Comparison of ENCODE assay signal across 8 cellular contexts in the genomic region with DNA sequence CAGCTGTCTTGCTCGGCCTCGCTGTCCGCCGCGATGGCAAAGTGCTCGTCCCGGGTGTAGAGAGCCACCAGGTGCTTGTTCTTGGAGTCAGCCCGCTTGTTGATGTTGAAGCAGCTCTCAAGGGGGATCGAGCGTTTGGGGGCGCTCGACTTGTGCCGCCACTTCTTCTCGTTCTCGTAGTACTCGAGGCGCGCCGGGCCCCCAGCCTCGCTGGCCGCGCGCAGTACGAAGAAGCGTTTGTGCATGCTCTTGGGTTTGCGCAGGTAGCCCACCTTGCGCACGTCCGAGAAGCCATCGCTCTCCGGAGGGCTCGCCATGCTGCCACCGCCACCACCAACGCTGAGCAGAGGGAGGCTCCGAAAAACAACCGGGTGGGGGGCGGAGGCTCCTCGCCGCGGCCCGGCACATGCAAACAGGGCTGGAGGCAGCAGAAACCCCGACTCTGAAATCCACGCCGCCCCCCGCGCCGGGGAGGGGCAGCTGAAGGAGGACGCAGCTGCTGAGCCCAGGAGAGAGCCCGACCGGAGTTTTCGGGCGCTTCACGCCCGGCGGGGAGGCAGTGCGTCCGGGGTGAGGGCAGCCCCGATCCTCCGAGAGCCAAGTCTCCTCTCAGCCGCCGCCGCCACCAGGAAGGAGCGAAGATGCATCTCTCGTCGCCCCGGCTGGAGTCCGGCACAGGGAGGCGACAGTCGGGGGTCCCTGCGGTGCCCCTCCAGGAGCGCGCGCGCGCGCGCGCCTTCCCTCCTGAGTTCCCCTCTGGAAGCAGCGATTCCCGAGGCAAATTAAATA. TPM values are rescaled to one million over a fixed set of nuclear protein-coding genes. Genes with fewer than 3 reads are reported as not detected.
DNase-seq lines count a peak whose midpoint lies in the region; ATAC-seq and TF ChIP-seq lines count a peak whose summit lies in the region.

No MANE protein-coding gene starts in this region.

- H3K9me3 ChIP-seq in HUES64 (ENCODE audit: insufficient read depth, low read depth, low read length) (no peaks in the 10 kb centered on the region), muscle layer of colon (ENCODE audit: low read length) (no peaks in the 10 kb centered on the region), thymus (ENCODE audit: control insufficient read depth) (peaks cover 1% of the 10 kb centered on the region)

- H3K4me3 Mint-ChIP-seq in activated CD8-positive, alpha-beta T cell treated with anti-CD3 and anti-CD28 coated beads, Interleukin-2, amount 10 ng/mL, durations not matched to agents 7 days and 5 days, result peak overlapping the region; percentile 87

- 2% methylated on average over 80 of the region's 80 CpGs for WGBS in HUES64
- 1% methylated on average over 80 of the region's 80 CpGs for WGBS in thymus

- no peaks in the 10 kb centered on the region for H3K27me3 ChIP-seq in HUES64 (ENCODE audit: insufficient read depth, low read length)
- no peaks in the 10 kb centered on the region for H3K27me3 ChIP-seq in muscle layer of colon (ENCODE audit: control insufficient read depth in 1 of 2, insufficient read depth in 2 of 2, low read length in 2 of 2)
- peaks cover 4% of the 10 kb centered on the region for H3K27me3 ChIP-seq in thymus (ENCODE audit: control insufficient read depth, insufficient read depth)

- H3K36me3 ChIP-seq in HUES64 (ENCODE audit: insufficient read depth, low read length) (peaks cover 42% of the 10 kb centered on the region), muscle layer of colon (ENCODE audit: insufficient read depth, low read length) (peaks cover 10% of the 10 kb centered on the region), thymus (ENCODE audit: control insufficient read depth, insufficient read depth) (peaks cover 29% of the 10 kb centered on the region)

- peaks cover 61% of the 10 kb centered on the region for H3K4me1 Mint-ChIP-seq in activated CD8-positive, alpha-beta T cell treated with anti-CD3 and anti-CD28 coated beads, Interleukin-2, amount 10 ng/mL, durations not matched to agents 7 days and 5 days (ENCODE audit: low read depth)

- H3K9ac ChIP-seq in HUES64 (ENCODE audit: low read depth, low read length) (peak overlapping the region; percentile 74), muscle layer of colon (ENCODE audit: low read length) (peak overlapping the region; percentile 71)

- peak overlapping the region; percentile 76 for H3K4me3 ChIP-seq in HUES64 (ENCODE audit: low read length)
- peak overlapping the region; percentile 62 for H3K4me3 ChIP-seq in epithelial cell of proximal tubule (ENCODE audit: low read depth, low read length)
- H3K4me3 ChIP-seq in muscle layer of colon (ENCODE audit: low read depth in 1 of 2, low read length in 2 of 2), result peak overlapping the region; percentile 83 to 96
- H3K4me3 ChIP-seq in thymus (ENCODE audit: low read length), result peak overlapping the region; percentile 87

- CTCF ChIA-PET in activated CD8-positive, alpha-beta T cell treated with anti-CD3 and anti-CD28 coated beads, Interleukin-2, amount 10 ng/mL, durations not matched to agents 7 days and 5 days (lab: Charles Lee), result interaction anchor here (0.6 to 3.7 kb wide), 21 partner anchors 9 to 1835 kb away, joined by 3 to 36 read pairs (median 6); a partner anchor contains a TSS

- H3K27ac Mint-ChIP-seq in activated CD8-positive, alpha-beta T cell treated with anti-CD3 and anti-CD28 coated beads, Interleukin-2, amount 10 ng/mL, durations not matched to agents 7 days and 5 days, result peak overlapping the region; percentile 87

- POLR2A ChIA-PET in activated CD8-positive, alpha-beta T cell treated with anti-CD3 and anti-CD28 coated beads, Interleukin-2, amount 10 ng/mL, durations not matched to agents 7 days and 5 days (lab: Charles Lee), result interaction anchor here (0.6 to 3.3 kb wide), 4 partner anchors 8 to 43 kb away, joined by 4 to 25 read pairs (median 6); a partner anchor contains a TSS

- peak; percentile 76 for DNase-seq in activated CD8-positive, alpha-beta T cell treated with anti-CD3 and anti-CD28 coated beads, Interleukin-2, amount 10 ng/mL, durations not matched to agents 7 days and 5 days
- DNase-seq in epithelial cell of proximal tubule (ENCODE audit: low read depth), result no peak
- no peak for DNase-seq in NK-92 (lab: John Stamatoyannopoulos, UW; ENCODE audit: unreplicated experiment)

- H3K9me3 Mint-ChIP-seq in activated CD8-positive, alpha-beta T cell treated with anti-CD3 and anti-CD28 coated beads, Interleukin-2, amount 10 ng/mL, durations not matched to agents 7 days and 5 days (ENCODE audit: insufficient read depth), result no peaks in the 10 kb centered on the region

- H3K4me1 ChIP-seq in HUES64 (ENCODE audit: insufficient read depth, low read length) (peaks cover 23% of the 10 kb centered on the region), muscle layer of colon (ENCODE audit: insufficient read depth, low read length) (peaks cover 31% of the 10 kb centered on the region), thymus (ENCODE audit: control insufficient read depth, insufficient read depth, low read length) (peaks cover 28% of the 10 kb centered on the region)

- H3K36me3 Mint-ChIP-seq in activated CD8-positive, alpha-beta T cell treated with anti-CD3 and anti-CD28 coated beads, Interleukin-2, amount 10 ng/mL, durations not matched to agents 7 days and 5 days (ENCODE audit: low read depth), result peaks cover 24% of the 10 kb centered on the region

- peaks cover 5% of the 10 kb centered on the region for H3K27me3 Mint-ChIP-seq in activated CD8-positive, alpha-beta T cell treated with anti-CD3 and anti-CD28 coated beads, Interleukin-2, amount 10 ng/mL, durations not matched to agents 7 days and 5 days (ENCODE audit: low read depth)

- no peak for TF ChIP-seq CTCF in C4-2B (conservative IDR thresholded peaks at IDR 0.05)
- TF ChIP-seq CTCF in epithelial cell of proximal tubule (conservative IDR thresholded peaks at IDR 0.05; ENCODE audit: low read depth, low read length), result peak; percentile 24

- peak overlapping the region; percentile 80 for H3K27ac ChIP-seq in C4-2B
- H3K27ac ChIP-seq in HUES64 (ENCODE audit: low read depth, low read length), result peak overlapping the region; percentile 53
- peak overlapping the region; percentile 88 for H3K27ac ChIP-seq in muscle layer of colon (ENCODE audit: low read depth, low read length)
- peak overlapping the region; percentile 97 for H3K27ac ChIP-seq in thymus (ENCODE audit: low read depth)

- ATAC-seq in GM19455 (IDR thresholded peaks at IDR 0.05; ENCODE audit: unreplicated experiment), result peak; percentile 28
- ATAC-seq in activated CD8-positive, alpha-beta T cell treated with anti-CD3 and anti-CD28 coated beads, Interleukin-2, amount 10 ng/mL, durations not matched to agents 7 days and 5 days, result peak; percentile 47

RNA-seq across cellular contexts. Expression of a gene that starts 1.0 kb away (rescaled TPM):
- 10.6 TPM for polyA plus RNA-seq in HUES64 (2013, experiment 1 of 2)
- 11.2 TPM for polyA plus RNA-seq in HUES64 (2013, experiment 2 of 2)
- total RNA-seq in activated CD8-positive, alpha-beta T cell treated with anti-CD3 and anti-CD28 coated beads, Interleukin-2, amount 10 ng/mL, durations not matched to agents 7 days and 5 days, result 1 to 10 TPM; 7.3 to 9.6 TPM
- 13.0 and 25.8 TPM in 2 replicates for total RNA-seq in epithelial cell of proximal tubule
- 11.5 TPM for polyA plus RNA-seq in thymus

RNA-seq across cellular contexts. Expression of a gene that starts 37.2 kb away (rescaled TPM):
- polyA plus RNA-seq in HUES64 (2013, experiment 1 of 2), result 11.1 TPM
- polyA plus RNA-seq in HUES64 (2013, experiment 2 of 2), result 15.4 TPM
- 10 to 100 TPM; 23.4 to 29.5 TPM for total RNA-seq in activated CD8-positive, alpha-beta T cell treated with anti-CD3 and anti-CD28 coated beads, Interleukin-2, amount 10 ng/mL, durations not matched to agents 7 days and 5 days
- 11.8 and 14.1 TPM in 2 replicates for total RNA-seq in epithelial cell of proximal tubule
- polyA plus RNA-seq in thymus, result 11.5 TPM
